ENCODE assay signal across 3 cellular contexts in the genomic region with DNA sequence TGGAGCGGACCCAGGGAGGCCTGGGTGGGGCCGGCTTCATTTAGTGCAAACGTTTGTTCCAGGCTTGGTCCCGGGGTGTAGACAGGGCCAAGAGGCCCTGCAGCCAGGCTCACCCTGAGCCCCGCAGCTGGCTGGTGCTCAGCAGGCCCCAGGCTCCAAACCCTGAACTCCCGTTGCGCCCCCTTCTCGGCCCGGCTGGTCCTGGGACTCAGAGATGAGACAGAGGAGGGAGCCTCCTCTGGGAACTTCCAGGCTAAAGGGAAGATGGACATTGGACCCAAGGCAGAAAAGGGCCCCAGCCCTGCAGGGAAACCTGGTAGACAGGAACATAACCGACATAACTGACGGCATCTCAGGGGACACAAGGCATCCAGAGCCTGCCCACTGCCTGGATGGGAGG. TPM values are rescaled to one million over a fixed set of nuclear protein-coding genes. Genes with fewer than 3 reads are reported as not detected.
"Had no signal": no experiment of that assay in that cellular context is flagged by ENCODE, and none has a peak within 500 bp of the region (broad histone marks: within the 10 kb centered on the region; RNA-seq: fewer than 3 reads in every experiment).

No MANE protein-coding gene starts in this region.

RNA-seq across cellular contexts. Expression of a gene that starts 4.0 kb away (rescaled TPM):
- total RNA-seq: left lobe of liver, skeletal muscle tissue had no signal
- polyA plus RNA-seq: neural cell had no signal
